15 cellular contexts compared by ENCODE assay signal in genomic region chr10:110617455-110618162, GRCh38. TPM values are rescaled to one million over a fixed set of nuclear protein-coding genes. Genes with fewer than 3 reads are reported as not detected.
DNase-seq lines count a peak whose midpoint lies in the region; ATAC-seq and TF ChIP-seq lines count a peak whose summit lies in the region.
"Had no signal": no experiment of that assay in that cellular context is flagged by ENCODE, and none has a peak within 500 bp of the region (broad histone marks: within the 10 kb centered on the region; RNA-seq: fewer than 3 reads in every experiment).

No MANE protein-coding gene starts in this region.

- peak in 1 of 3 donors; percentile 42 for DNase-seq in CD4-positive, CD25-positive, alpha-beta regulatory T cell
- peak; percentile 78 for DNase-seq in COLO668 (lab: John Stamatoyannopoulos, UW; ENCODE audit: unreplicated experiment)
- DNase-seq in OCI-LY7 (ENCODE audit: low spot score), result peak; percentile 31
- no peak for DNase-seq in kidney glomerular epithelial cell (lab: John Stamatoyannopoulos, UW)
- DNase-seq in aorta, result no peak
- DNase-seq: activated B cell treated with CpG ODN at 0.5 μM for 24 hours, endodermal cell, islet precursor cell had no signal

- no peaks in the 10 kb centered on the region for H3K4me1 ChIP-seq in CD4-positive, CD25-positive, alpha-beta regulatory T cell (ENCODE audit: control insufficient read depth, insufficient read depth, low read length, poor library complexity, severe bottlenecking)
- H3K4me1 ChIP-seq in OCI-LY7 (ENCODE audit: insufficient read depth, low read length, poor library complexity, severe bottlenecking), result peaks cover 22% of the 10 kb centered on the region
- H3K4me1 ChIP-seq in aorta (ENCODE audit: control insufficient read depth in 1 of 2, insufficient read depth in 2 of 2, low read length in 2 of 2), result no peaks in the 10 kb centered on the region
- H3K4me1 ChIP-seq: right atrium auricular region had no signal

- no peaks in the 10 kb centered on the region for H3K9me2 ChIP-seq in OCI-LY7 (ENCODE audit: insufficient read depth, low read length)

- no peaks in the 10 kb centered on the region for H3K36me3 Mint-ChIP-seq in CD4-positive, CD25-positive, alpha-beta regulatory T cell

- H3K27ac ChIP-seq in CD4-positive, CD25-positive, alpha-beta regulatory T cell (ENCODE audit: insufficient read depth, low read length, poor library complexity, severe bottlenecking), result no peak overlapping the region
- H3K27ac ChIP-seq in OCI-LY7 (ENCODE audit: low read depth, low read length, poor library complexity, severe bottlenecking) (no peak overlapping the region), aorta (ENCODE audit: low read depth in 1 of 2, low read length in 2 of 2) (no peak overlapping the region)
- H3K27ac ChIP-seq: BLaER1 treated with 17β-estradiol and CSF1 and Interleukin-3, amounts not matched to agents 10 nM and 100 nM; right atrium auricular region had no signal

- H3K4me3 Mint-ChIP-seq in CD4-positive, CD25-positive, alpha-beta regulatory T cell, result peak overlapping the region in 1 of 4 donors; percentile 56
- H3K4me3 Mint-ChIP-seq: activated B cell treated with CpG ODN at 0.5 μM for 24 hours, endodermal cell had no signal

- peaks cover 3% of the 10 kb centered on the region for H3K27me3 ChIP-seq in CD4-positive, CD25-positive, alpha-beta regulatory T cell (ENCODE audit: control insufficient read depth, insufficient read depth, low read length)
- H3K27me3 ChIP-seq in aorta (ENCODE audit: control insufficient read depth in 1 of 2, insufficient read depth in 2 of 2, low read length in 1 of 2), result no peaks in the 10 kb centered on the region
- H3K27me3 ChIP-seq: BLaER1 treated with 17β-estradiol and CSF1 and Interleukin-3, amounts not matched to agents 10 nM and 100 nM; right atrium auricular region had no signal

- H3K9me3 ChIP-seq in CD4-positive, CD25-positive, alpha-beta regulatory T cell (ENCODE audit: control insufficient read depth in 2 of 2, low read length in 2 of 2), result no peaks in the 10 kb centered on the region
- H3K9me3 ChIP-seq in OCI-LY7 (ENCODE audit: low read length) (0 out of 2 replicates have a peak, but pooled peaks cover 8% of the 10 kb centered on the region), aorta (ENCODE audit: control insufficient read depth, low read length) (no peaks in the 10 kb centered on the region)
- H3K9me3 ChIP-seq: right atrium auricular region had no signal

- peaks cover 0 to 19% (median 3%) of the 10 kb centered on the region in 4 donors for H3K4me1 Mint-ChIP-seq in CD4-positive, CD25-positive, alpha-beta regulatory T cell

- H3K79me2 ChIP-seq in OCI-LY7 (ENCODE audit: insufficient read depth, low read depth, low read length), result no peaks in the 10 kb centered on the region

- H3K27me3 Mint-ChIP-seq in CD4-positive, CD25-positive, alpha-beta regulatory T cell, result peaks cover 7% of the 10 kb centered on the region
- H3K27me3 Mint-ChIP-seq: activated B cell treated with CpG ODN at 0.5 μM for 24 hours had no signal

- intact Hi-C loops in OCI-LY7 (cut with micrococcal nuclease; ENCODE audit: unreplicated experiment) (no loop called here), aorta (cut with DNase I) (loop anchor here in 1 of 2 donors (10.0 kb wide), 1 partner anchor 277 kb away; no protein-coding TSS in a partner anchor)

- peak overlapping the region in 1 of 3 donors; percentile 78 for H3K27ac Mint-ChIP-seq in CD4-positive, CD25-positive, alpha-beta regulatory T cell
- H3K27ac Mint-ChIP-seq: activated B cell treated with CpG ODN at 0.5 μM for 24 hours, endodermal cell had no signal

- POLR2A ChIA-PET in OCI-LY7 (lab: Charles Lee), result interaction anchor here (0.5 to 1.4 kb wide), 7 partner anchors 9 to 241 kb away, joined by 3 to 4 read pairs (median 4); no protein-coding TSS in a partner anchor

- no peak overlapping the region for H2AFZ ChIP-seq in OCI-LY7 (ENCODE audit: low read length)

- H4K20me1 ChIP-seq in OCI-LY7 (ENCODE audit: insufficient read depth, low read length), result no peaks in the 10 kb centered on the region
- H4K20me1 ChIP-seq: BLaER1 treated with 17β-estradiol and CSF1 and Interleukin-3, amounts not matched to agents 10 nM and 100 nM had no signal

- H3K4me3 ChIP-seq in CD4-positive, CD25-positive, alpha-beta regulatory T cell (ENCODE audit: low read depth, low read length), result no peak overlapping the region
- H3K4me3 ChIP-seq in OCI-LY7 (ENCODE audit: low read depth, low read length, poor library complexity, severe bottlenecking) (no peak overlapping the region), aorta (ENCODE audit: low read length in 2 of 2) (no peak overlapping the region)
- H3K4me3 ChIP-seq: BLaER1 treated with 17β-estradiol and CSF1 and Interleukin-3, amounts not matched to agents 10 nM and 100 nM; right atrium auricular region had no signal

- TF ChIP-seq CTCF in OCI-LY7 (conservative IDR thresholded peaks at IDR 0.05; ENCODE audit: low read length), result no peak

- no TSS peak for BruUV-seq in OCI-LY7 (replicated peaks; lab: Mats Ljungman, UMichigan)

- H3K4me2 ChIP-seq in OCI-LY7 (ENCODE audit: low read length), result peak overlapping the region; percentile 18; the same call in 1 of the 2 replicates
- H3K4me2 ChIP-seq: BLaER1 treated with 17β-estradiol and CSF1 and Interleukin-3, amounts not matched to agents 10 nM and 100 nM had no signal

- ATAC-seq in CD4-positive, CD25-positive, alpha-beta regulatory T cell (ENCODE audit: low read depth in 2 of 2), result peak; percentile 38 to 73
- ATAC-seq in esophagus mucosa, result peak; percentile 37
- ATAC-seq in HG02763 (IDR thresholded peaks at IDR 0.05; ENCODE audit: unreplicated experiment), result no peak
- ATAC-seq in GM18873 (IDR thresholded peaks at IDR 0.05; ENCODE audit: low FRiP score, unreplicated experiment), result no peak
- ATAC-seq in aorta (ENCODE audit: low FRiP score), result no peak
- ATAC-seq: HepG2 had no signal

- H3K9me3 Mint-ChIP-seq in CD4-positive, CD25-positive, alpha-beta regulatory T cell, result peaks cover 0 to 2% (median 0%) of the 10 kb centered on the region in 7 donors
- H3K9me3 Mint-ChIP-seq: activated B cell treated with CpG ODN at 0.5 μM for 24 hours, endodermal cell had no signal

- CTCF ChIA-PET in OCI-LY7 (lab: Charles Lee; ENCODE audit: unreplicated experiment), result interaction anchor here (1.1 kb wide), 1 partner anchor 63 kb away, joined by 3 read pairs; no protein-coding TSS in a partner anchor

- H3K36me3 ChIP-seq in CD4-positive, CD25-positive, alpha-beta regulatory T cell (ENCODE audit: control insufficient read depth, insufficient read depth, low read length), result no peaks in the 10 kb centered on the region
- no peaks in the 10 kb centered on the region for H3K36me3 ChIP-seq in OCI-LY7 (ENCODE audit: insufficient read depth, low read length)
- no peaks in the 10 kb centered on the region for H3K36me3 ChIP-seq in aorta (ENCODE audit: control insufficient read depth in 1 of 2, insufficient read depth in 2 of 2, low read length in 1 of 2)
- H3K36me3 ChIP-seq: BLaER1 treated with 17β-estradiol and CSF1 and Interleukin-3, amounts not matched to agents 10 nM and 100 nM; right atrium auricular region had no signal

- 97% methylated on average over 7 of the region's 7 CpGs for WGBS in aorta, 2 donors

RNA-seq across cellular contexts. Expression of gene RBM20, which starts 26.5 kb away (rescaled TPM):
- total RNA-seq in CD4-positive, CD25-positive, alpha-beta regulatory T cell, result 0.72 TPM
- under 1 TPM in 1 of 4 donors, not detected in 3; 0.15 TPM for polyA plus RNA-seq in CD4-positive, CD25-positive, alpha-beta regulatory T cell
- total RNA-seq in OCI-LY7 (2014; rRNA removed; shearing (Covaris generic)), result 0.35 and 0.82 TPM in 2 replicates
- total RNA-seq in OCI-LY7 (2022), result 1.0 and 1.4 TPM in 2 replicates
- total RNA-seq in esophagus mucosa, result 3.1 TPM
- 10 to 100 TPM in 1 of 2 donors, 1 to 10 TPM in 1; 9.9 to 11.2 TPM for total RNA-seq in aorta
- polyA plus RNA-seq in aorta, result 1 to 10 TPM; 2.9 to 6.0 TPM
- total RNA-seq: bronchial epithelial cell had no signal

RNA-seq across cellular contexts. Expression of gene SMC3, which starts 50.1 kb away (rescaled TPM):
- 47.7 TPM for total RNA-seq in CD4-positive, CD25-positive, alpha-beta regulatory T cell
- polyA plus RNA-seq in CD4-positive, CD25-positive, alpha-beta regulatory T cell, result 10 to 100 TPM; 61.1 to 68.9 (median 67.0) TPM
- total RNA-seq in OCI-LY7 (2014; rRNA removed; shearing (Covaris generic)), result 38.4 and 50.0 TPM in 2 replicates
- total RNA-seq in OCI-LY7 (2022), result 73.4 and 83.6 TPM in 2 replicates
- total RNA-seq in esophagus mucosa, result 23.9 TPM
- total RNA-seq in aorta, result 10 to 100 TPM; 33.1 to 35.8 TPM
- 10 to 100 TPM; 14.7 to 19.3 TPM for polyA plus RNA-seq in aorta

Comparison
In these comparisons a context has a peak if more than half of its experiments do, and no peak if none do; other contexts are left out.
1. ATAC-seq: peak in CD4-positive, CD25-positive, alpha-beta regulatory T cell (2 of 2) and esophagus mucosa (single experiment); none in HG02763 (single experiment), GM18873 (single experiment) and aorta (single experiment).
2. DNase-seq: peak in COLO668 (single experiment) and OCI-LY7 (single experiment); none in kidney glomerular epithelial cell (single experiment) and aorta (0 of 2).